1 cellular context compared by ENCODE assay signal in the genomic region with DNA sequence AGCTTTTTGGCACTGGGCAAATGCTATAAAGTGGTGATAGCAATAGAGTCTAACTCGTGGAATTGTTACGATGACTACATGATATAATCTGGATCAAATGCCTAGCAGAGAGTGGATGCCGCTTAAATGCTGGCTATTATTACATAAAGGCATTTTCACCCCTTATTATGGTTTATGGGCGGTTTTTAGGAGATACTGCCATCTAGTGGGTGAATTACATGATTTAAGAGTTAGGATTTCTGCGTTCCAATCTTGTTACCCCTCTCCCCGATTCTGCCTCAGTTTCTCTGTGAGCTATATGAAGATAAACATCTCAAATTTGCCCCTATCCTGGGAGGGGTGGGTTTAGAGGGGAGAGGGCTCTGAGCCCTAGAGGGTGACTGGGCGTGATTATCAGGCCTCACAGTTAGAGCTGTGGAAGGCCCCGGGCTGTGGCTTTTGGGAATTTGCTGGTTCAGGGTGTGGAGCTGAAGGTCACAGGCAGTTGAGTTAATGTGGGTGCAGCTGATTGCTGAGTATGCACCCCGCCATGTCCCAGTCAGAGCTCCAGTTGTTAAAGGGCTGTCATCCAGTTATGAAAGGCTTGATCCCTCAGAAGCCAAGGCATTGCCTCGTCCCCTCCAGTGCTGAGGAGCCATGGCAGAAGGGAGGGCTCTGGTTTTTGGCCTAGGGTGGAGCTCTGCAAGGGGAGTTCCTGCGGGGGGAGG.
TF ChIP-seq lines count a peak whose summit lies in the region.

No MANE protein-coding gene starts in this region.

TF ChIP-seq in H1, 55 proteins besides CTCF, POLR2A, EP300 and RAD21:
- TF ChIP-seq RXRA (IDR thresholded peaks at IDR 0.05; ENCODE audit: insufficient read depth, low read depth, low read length), result no peak
- TF ChIP-seq, protein P1, sequence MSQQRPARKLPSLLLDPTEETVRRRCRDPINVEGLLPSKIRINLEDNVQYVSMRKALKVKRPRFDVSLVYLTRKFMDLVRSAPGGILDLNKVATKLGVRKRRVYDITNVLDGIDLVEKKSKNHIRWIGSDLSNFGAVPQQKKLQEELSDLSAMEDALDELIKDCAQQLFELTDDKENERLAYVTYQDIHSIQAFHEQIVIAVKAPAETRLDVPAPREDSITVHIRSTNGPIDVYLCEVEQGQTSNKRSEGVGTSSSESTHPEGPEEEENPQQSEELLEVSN (IDR thresholded peaks at IDR 0.05), result no peak
- TF ChIP-seq KDM1A (IDR thresholded peaks at IDR 0.05; ENCODE audit: borderline replicate concordance, low read length), result no peak
- TF ChIP-seq CEBPB (IDR thresholded peaks at IDR 0.05; ENCODE audit: low read depth, low read length), result no peak
- no peak for TF ChIP-seq TBP (IDR thresholded peaks at IDR 0.05; ENCODE audit: low read depth, low read length)
- TF ChIP-seq, protein P2, sequence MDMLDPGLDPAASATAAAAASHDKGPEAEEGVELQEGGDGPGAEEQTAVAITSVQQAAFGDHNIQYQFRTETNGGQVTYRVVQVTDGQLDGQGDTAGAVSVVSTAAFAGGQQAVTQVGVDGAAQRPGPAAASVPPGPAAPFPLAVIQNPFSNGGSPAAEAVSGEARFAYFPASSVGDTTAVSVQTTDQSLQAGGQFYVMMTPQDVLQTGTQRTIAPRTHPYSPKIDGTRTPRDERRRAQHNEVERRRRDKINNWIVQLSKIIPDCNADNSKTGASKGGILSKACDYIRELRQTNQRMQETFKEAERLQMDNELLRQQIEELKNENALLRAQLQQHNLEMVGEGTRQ (IDR thresholded peaks at IDR 0.05; ENCODE audit: low read length), result no peak
- no peak for TF ChIP-seq POLR2AphosphoS5 (IDR thresholded peaks at IDR 0.05; ENCODE audit: low read depth, low read length)
- no peak for TF ChIP-seq CHD1 (IDR thresholded peaks at IDR 0.05; ENCODE audit: low read depth, low read length)
- TF ChIP-seq SP1 (IDR thresholded peaks at IDR 0.05; ENCODE audit: low read depth, low read length), result no peak
- TF ChIP-seq TCF12 (IDR thresholded peaks at IDR 0.05; ENCODE audit: low read depth, low read length), result no peak
- TF ChIP-seq, protein P3, sequence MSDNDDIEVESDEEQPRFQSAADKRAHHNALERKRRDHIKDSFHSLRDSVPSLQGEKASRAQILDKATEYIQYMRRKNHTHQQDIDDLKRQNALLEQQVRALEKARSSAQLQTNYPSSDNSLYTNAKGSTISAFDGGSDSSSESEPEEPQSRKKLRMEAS (IDR thresholded peaks at IDR 0.05), result no peak
- TF ChIP-seq SP4 (IDR thresholded peaks at IDR 0.05; ENCODE audit: low read length), result no peak
- no peak for TF ChIP-seq SIN3A (conservative IDR thresholded peaks at IDR 0.05 in 1 of 2, IDR thresholded peaks at IDR 0.05 in 1 of 2; ENCODE audit: low read depth in 1 of 2, low read length in 2 of 2)
- TF ChIP-seq EGR1 (IDR thresholded peaks at IDR 0.05; ENCODE audit: borderline replicate concordance, low read depth, low read length), result no peak
- no peak for TF ChIP-seq RNF2 (IDR thresholded peaks at IDR 0.05; ENCODE audit: borderline replicate concordance, low read depth, low read length, missing control alignments, poor library complexity, severe bottlenecking)
- no peak for TF ChIP-seq JUND (IDR thresholded peaks at IDR 0.05; ENCODE audit: low read length)
- no peak for TF ChIP-seq YY1 (IDR thresholded peaks at IDR 0.05; ENCODE audit: low read depth, low read length)
